ENCODE assay signal across 7 cellular contexts in the genomic region with DNA sequence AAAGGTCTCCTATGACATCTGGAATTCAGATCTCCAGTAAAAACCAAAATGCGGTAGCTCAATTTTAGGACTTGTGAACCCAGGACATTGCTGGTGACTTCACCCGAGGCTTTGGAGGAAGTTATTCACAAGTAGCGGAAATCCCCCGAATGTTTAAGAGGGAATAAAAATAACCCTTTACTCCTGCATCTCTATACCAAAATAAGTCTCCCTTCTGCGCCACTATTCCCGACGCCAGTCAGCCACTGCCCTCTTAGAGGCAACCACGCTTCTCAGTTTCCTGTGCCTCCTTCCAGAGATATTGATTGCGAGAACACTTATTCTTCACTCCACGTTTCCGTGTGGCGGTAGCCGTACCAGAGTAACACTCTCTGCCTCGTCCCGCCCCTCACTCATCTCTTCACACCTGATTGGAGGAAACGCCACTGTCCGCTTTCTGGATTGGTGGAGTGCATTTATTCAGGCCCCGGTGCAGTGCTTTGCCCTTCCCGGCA. TPM values are rescaled to one million over a fixed set of nuclear protein-coding genes. Genes with fewer than 3 reads are reported as not detected.
DNase-seq lines count a peak whose midpoint lies in the region; ATAC-seq and TF ChIP-seq lines count a peak whose summit lies in the region.

No MANE protein-coding gene starts in this region.

- H3K4me3 ChIP-seq in fibroblast of villous mesenchyme (ENCODE audit: low read depth, low read length), result no peak overlapping the region

- TF ChIP-seq CTCF in fibroblast of villous mesenchyme (IDR thresholded peaks at IDR 0.05; ENCODE audit: insufficient read depth, low read depth, low read length), result no peak

- ATAC-seq in GM19328 (IDR thresholded peaks at IDR 0.05; ENCODE audit: unreplicated experiment) (peak; percentile 72), HG03354 (IDR thresholded peaks at IDR 0.05; ENCODE audit: poor library complexity, severe bottlenecking, unreplicated experiment) (peak; percentile 100)

- DNase-seq in activated CD4-positive, alpha-beta T cell treated with anti-CD3 and anti-CD28 coated beads, Interleukin-2, amount 50 U/mL, for 1 hour, result peak; percentile 32
- DNase-seq in fibroblast of villous mesenchyme (ENCODE audit: low read depth), result peak; percentile 33
- peak; percentile 49 for DNase-seq in stimulated activated CD4-positive, alpha-beta T cell treated with anti-CD3 and anti-CD28 coated beads, Interleukin-1b, Interleukin-23, amount 100 ng/mL, for 48 hours
- no peak for DNase-seq in DMS79 treated with DMSO at 0.1 percent for 48 hours (lab: John Stamatoyannopoulos, UW)
- DNase-seq in COLO829 (ENCODE audit: low spot score), result no peak

RNA-seq across cellular contexts. Expression of a gene that starts 27.4 kb away (rescaled TPM):
- total RNA-seq in fibroblast of villous mesenchyme, result 10.6 and 13.0 TPM in 2 replicates

Comparison
In these comparisons a context has a peak if more than half of its experiments do, and no peak if none do; other contexts are left out.
1. DNase-seq: peak in activated CD4-positive, alpha-beta T cell treated with anti-CD3 and anti-CD28 coated beads, Interleukin-2, amount 50 U/mL, for 1 hour (single experiment), fibroblast of villous mesenchyme (single experiment) and stimulated activated CD4-positive, alpha-beta T cell treated with anti-CD3 and anti-CD28 coated beads, Interleukin-1b, Interleukin-23, amount 100 ng/mL, for 48 hours (single experiment); none in DMS79 treated with DMSO at 0.1 percent for 48 hours (single experiment) and COLO829 (single experiment).